1 cellular context compared by ENCODE assay signal in the genomic region with DNA sequence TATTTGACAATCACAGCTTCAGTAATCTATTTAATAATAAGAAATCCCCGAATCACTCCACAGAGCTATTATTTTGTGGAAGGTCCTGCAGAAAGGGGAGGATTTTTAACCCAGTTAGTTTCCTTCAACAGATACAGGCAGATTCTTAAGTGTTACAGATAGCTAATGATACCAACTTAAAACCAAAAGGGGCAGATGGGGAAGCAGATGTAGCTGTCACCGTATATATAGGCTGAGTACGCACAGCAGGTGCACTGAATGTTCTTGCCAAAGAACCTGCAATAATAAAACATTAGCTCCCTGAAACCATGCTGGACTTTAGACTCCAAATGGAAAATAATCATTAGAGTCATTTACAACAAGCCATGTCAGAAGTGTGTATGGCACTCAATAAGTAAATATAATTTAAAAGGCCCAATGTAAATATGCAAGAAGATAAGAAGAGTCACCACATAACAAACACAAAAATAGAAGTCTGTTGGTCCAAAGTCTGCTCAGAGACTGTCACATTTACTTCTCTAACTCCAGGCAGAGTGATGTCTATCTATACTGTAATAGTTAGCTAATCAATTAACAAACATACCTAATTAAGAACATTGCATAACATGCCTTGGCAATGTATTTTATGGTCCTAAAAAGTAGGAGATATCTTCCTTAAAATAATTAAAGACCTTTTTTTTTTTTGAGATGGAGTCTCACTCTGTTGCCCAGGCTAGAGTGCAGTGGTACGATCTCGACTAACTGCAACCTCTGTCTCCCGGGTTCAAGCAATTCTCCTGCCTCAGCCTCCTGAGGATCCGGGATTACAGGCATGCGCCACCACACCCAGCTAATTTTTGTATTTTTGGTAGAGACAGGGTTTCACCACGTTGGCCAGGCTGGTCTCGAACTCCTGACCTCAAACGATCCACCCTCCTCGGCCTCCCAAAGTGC.
TF ChIP-seq lines count a peak whose summit lies in the region.

No MANE protein-coding gene starts in this region.

TF ChIP-seq in HepG2, 621 proteins besides CTCF, POLR2A, EP300 and RAD21 (continued from another document and continues in another):
- TF ChIP-seq, protein P1, sequence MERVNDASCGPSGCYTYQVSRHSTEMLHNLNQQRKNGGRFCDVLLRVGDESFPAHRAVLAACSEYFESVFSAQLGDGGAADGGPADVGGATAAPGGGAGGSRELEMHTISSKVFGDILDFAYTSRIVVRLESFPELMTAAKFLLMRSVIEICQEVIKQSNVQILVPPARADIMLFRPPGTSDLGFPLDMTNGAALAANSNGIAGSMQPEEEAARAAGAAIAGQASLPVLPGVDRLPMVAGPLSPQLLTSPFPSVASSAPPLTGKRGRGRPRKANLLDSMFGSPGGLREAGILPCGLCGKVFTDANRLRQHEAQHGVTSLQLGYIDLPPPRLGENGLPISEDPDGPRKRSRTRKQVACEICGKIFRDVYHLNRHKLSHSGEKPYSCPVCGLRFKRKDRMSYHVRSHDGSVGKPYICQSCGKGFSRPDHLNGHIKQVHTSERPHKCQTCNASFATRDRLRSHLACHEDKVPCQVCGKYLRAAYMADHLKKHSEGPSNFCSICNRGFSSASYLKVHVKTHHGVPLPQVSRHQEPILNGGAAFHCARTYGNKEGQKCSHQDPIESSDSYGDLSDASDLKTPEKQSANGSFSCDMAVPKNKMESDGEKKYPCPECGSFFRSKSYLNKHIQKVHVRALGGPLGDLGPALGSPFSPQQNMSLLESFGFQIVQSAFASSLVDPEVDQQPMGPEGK (CRISPR knock-in tag; IDR thresholded peaks at IDR 0.05) = peak; percentile 90
- TF ChIP-seq ZFP41 (CRISPR knock-in tag; IDR thresholded peaks at IDR 0.05; ENCODE audit: borderline replicate concordance) (no peak), SMYD3 (CRISPR knock-in tag; IDR thresholded peaks at IDR 0.05) (peak; percentile 100), NR2C2 (CRISPR knock-in tag; IDR thresholded peaks at IDR 0.05; ENCODE audit: borderline replicate concordance) (peak; percentile 70; the same call in 1 of the 2 replicates), ETV6 (CRISPR knock-in tag; conservative IDR thresholded peaks at IDR 0.05) (0 out of 2 replicates have a peak, but pooled peaks have one; percentile 19), ZC3H13 (CRISPR knock-in tag; IDR thresholded peaks at IDR 0.05) (no peak), ZBTB7A (CRISPR knock-in tag; IDR thresholded peaks at IDR 0.05) (no peak), ZMYM2 (CRISPR knock-in tag; IDR thresholded peaks at IDR 0.05) (peak; percentile 41; the same call in 1 of the 2 replicates), ZEB1 (IDR thresholded peaks at IDR 0.05; ENCODE audit: insufficient replicate concordance, low read depth) (peak; percentile 92), ISX (CRISPR knock-in tag; conservative IDR thresholded peaks at IDR 0.05) (peak; percentile 90; the same call in 1 of the 2 replicates), ZNF496 (CRISPR knock-in tag; IDR thresholded peaks at IDR 0.05; ENCODE audit: insufficient replicate concordance) (no peak), FIP1L1 (IDR thresholded peaks at IDR 0.05; ENCODE audit: borderline replicate concordance, insufficient read depth, low read depth, low read length) (no peak), ZFYVE20 (CRISPR knock-in tag; IDR thresholded peaks at IDR 0.05; ENCODE audit: borderline replicate concordance, low read depth) (no peak), RBFOX2 (IDR thresholded peaks at IDR 0.05; ENCODE audit: low read depth, low read length) (0 out of 2 replicates have a peak, but pooled peaks have one; percentile 42), TBX2 (CRISPR knock-in tag; IDR thresholded peaks at IDR 0.05; ENCODE audit: borderline replicate concordance) (peak; percentile 99), ZNF343 (CRISPR knock-in tag; IDR thresholded peaks at IDR 0.05) (peak; percentile 71; the same call in 1 of the 2 replicates), ARNT2 (CRISPR knock-in tag; IDR thresholded peaks at IDR 0.05; ENCODE audit: low read depth) (peak; percentile 36; the same call in 1 of the 2 replicates), MAZ (IDR thresholded peaks at IDR 0.05; ENCODE audit: borderline replicate concordance, low read depth, low read length) (peak; percentile 59; the same call in 1 of the 2 replicates), MAZ (CRISPR knock-in tag; IDR thresholded peaks at IDR 0.05; ENCODE audit: low read depth) (no peak), ZNF569 (CRISPR knock-in tag; IDR thresholded peaks at IDR 0.05; ENCODE audit: borderline replicate concordance) (no peak; the same call in 1 of the 2 replicates), TCF7L2 (IDR thresholded peaks at IDR 0.05; ENCODE audit: low read depth, low read length) (peak; percentile 70), ZSCAN20 (CRISPR knock-in tag; IDR thresholded peaks at IDR 0.05; ENCODE audit: borderline replicate concordance) (0 out of 2 replicates have a peak, but pooled peaks have one; percentile 40), TEAD3 (CRISPR knock-in tag; optimal IDR thresholded peaks at IDR 0.05; ENCODE audit: borderline replicate concordance) (peak; percentile 92), SP4 (CRISPR knock-in tag; IDR thresholded peaks at IDR 0.05) (no peak; the same call in 1 of the 2 replicates), POLR2G (IDR thresholded peaks at IDR 0.05; ENCODE audit: low read depth, low read length) (peak; percentile 52), ELF4 (CRISPR knock-in tag; IDR thresholded peaks at IDR 0.05; ENCODE audit: borderline replicate concordance) (peak; percentile 24; the same call in 1 of the 2 replicates), ZNF792 (CRISPR knock-in tag; IDR thresholded peaks at IDR 0.05) (peak; percentile 70; the same call in 1 of the 2 replicates)
- TF ChIP-seq, protein P2, sequence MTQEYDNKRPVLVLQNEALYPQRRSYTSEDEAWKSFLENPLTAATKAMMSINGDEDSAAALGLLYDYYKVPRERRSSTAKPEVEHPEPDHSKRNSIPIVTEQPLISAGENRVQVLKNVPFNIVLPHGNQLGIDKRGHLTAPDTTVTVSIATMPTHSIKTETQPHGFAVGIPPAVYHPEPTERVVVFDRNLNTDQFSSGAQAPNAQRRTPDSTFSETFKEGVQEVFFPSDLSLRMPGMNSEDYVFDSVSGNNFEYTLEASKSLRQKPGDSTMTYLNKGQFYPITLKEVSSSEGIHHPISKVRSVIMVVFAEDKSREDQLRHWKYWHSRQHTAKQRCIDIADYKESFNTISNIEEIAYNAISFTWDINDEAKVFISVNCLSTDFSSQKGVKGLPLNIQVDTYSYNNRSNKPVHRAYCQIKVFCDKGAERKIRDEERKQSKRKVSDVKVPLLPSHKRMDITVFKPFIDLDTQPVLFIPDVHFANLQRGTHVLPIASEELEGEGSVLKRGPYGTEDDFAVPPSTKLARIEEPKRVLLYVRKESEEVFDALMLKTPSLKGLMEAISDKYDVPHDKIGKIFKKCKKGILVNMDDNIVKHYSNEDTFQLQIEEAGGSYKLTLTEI (CRISPR knock-in tag; conservative IDR thresholded peaks at IDR 0.05) = no peak
- TF ChIP-seq, protein P3, sequence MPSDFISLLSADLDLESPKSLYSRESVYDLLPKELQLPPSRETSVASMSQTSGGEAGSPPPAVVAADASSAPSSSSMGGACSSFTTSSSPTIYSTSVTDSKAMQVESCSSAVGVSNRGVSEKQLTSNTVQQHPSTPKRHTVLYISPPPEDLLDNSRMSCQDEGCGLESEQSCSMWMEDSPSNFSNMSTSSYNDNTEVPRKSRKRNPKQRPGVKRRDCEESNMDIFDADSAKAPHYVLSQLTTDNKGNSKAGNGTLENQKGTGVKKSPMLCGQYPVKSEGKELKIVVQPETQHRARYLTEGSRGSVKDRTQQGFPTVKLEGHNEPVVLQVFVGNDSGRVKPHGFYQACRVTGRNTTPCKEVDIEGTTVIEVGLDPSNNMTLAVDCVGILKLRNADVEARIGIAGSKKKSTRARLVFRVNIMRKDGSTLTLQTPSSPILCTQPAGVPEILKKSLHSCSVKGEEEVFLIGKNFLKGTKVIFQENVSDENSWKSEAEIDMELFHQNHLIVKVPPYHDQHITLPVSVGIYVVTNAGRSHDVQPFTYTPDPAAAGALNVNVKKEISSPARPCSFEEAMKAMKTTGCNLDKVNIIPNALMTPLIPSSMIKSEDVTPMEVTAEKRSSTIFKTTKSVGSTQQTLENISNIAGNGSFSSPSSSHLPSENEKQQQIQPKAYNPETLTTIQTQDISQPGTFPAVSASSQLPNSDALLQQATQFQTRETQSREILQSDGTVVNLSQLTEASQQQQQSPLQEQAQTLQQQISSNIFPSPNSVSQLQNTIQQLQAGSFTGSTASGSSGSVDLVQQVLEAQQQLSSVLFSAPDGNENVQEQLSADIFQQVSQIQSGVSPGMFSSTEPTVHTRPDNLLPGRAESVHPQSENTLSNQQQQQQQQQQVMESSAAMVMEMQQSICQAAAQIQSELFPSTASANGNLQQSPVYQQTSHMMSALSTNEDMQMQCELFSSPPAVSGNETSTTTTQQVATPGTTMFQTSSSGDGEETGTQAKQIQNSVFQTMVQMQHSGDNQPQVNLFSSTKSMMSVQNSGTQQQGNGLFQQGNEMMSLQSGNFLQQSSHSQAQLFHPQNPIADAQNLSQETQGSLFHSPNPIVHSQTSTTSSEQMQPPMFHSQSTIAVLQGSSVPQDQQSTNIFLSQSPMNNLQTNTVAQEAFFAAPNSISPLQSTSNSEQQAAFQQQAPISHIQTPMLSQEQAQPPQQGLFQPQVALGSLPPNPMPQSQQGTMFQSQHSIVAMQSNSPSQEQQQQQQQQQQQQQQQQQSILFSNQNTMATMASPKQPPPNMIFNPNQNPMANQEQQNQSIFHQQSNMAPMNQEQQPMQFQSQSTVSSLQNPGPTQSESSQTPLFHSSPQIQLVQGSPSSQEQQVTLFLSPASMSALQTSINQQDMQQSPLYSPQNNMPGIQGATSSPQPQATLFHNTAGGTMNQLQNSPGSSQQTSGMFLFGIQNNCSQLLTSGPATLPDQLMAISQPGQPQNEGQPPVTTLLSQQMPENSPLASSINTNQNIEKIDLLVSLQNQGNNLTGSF (CRISPR knock-in tag; IDR thresholded peaks at IDR 0.05) = no peak
- TF ChIP-seq, protein P4, sequence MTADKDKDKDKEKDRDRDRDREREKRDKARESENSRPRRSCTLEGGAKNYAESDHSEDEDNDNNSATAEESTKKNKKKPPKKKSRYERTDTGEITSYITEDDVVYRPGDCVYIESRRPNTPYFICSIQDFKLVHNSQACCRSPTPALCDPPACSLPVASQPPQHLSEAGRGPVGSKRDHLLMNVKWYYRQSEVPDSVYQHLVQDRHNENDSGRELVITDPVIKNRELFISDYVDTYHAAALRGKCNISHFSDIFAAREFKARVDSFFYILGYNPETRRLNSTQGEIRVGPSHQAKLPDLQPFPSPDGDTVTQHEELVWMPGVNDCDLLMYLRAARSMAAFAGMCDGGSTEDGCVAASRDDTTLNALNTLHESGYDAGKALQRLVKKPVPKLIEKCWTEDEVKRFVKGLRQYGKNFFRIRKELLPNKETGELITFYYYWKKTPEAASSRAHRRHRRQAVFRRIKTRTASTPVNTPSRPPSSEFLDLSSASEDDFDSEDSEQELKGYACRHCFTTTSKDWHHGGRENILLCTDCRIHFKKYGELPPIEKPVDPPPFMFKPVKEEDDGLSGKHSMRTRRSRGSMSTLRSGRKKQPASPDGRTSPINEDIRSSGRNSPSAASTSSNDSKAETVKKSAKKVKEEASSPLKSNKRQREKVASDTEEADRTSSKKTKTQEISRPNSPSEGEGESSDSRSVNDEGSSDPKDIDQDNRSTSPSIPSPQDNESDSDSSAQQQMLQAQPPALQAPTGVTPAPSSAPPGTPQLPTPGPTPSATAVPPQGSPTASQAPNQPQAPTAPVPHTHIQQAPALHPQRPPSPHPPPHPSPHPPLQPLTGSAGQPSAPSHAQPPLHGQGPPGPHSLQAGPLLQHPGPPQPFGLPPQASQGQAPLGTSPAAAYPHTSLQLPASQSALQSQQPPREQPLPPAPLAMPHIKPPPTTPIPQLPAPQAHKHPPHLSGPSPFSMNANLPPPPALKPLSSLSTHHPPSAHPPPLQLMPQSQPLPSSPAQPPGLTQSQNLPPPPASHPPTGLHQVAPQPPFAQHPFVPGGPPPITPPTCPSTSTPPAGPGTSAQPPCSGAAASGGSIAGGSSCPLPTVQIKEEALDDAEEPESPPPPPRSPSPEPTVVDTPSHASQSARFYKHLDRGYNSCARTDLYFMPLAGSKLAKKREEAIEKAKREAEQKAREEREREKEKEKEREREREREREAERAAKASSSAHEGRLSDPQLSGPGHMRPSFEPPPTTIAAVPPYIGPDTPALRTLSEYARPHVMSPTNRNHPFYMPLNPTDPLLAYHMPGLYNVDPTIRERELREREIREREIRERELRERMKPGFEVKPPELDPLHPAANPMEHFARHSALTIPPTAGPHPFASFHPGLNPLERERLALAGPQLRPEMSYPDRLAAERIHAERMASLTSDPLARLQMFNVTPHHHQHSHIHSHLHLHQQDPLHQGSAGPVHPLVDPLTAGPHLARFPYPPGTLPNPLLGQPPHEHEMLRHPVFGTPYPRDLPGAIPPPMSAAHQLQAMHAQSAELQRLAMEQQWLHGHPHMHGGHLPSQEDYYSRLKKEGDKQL (CRISPR knock-in tag; IDR thresholded peaks at IDR 0.05; ENCODE audit: low read depth) = peak; percentile 100
- TF ChIP-seq, protein P5, sequence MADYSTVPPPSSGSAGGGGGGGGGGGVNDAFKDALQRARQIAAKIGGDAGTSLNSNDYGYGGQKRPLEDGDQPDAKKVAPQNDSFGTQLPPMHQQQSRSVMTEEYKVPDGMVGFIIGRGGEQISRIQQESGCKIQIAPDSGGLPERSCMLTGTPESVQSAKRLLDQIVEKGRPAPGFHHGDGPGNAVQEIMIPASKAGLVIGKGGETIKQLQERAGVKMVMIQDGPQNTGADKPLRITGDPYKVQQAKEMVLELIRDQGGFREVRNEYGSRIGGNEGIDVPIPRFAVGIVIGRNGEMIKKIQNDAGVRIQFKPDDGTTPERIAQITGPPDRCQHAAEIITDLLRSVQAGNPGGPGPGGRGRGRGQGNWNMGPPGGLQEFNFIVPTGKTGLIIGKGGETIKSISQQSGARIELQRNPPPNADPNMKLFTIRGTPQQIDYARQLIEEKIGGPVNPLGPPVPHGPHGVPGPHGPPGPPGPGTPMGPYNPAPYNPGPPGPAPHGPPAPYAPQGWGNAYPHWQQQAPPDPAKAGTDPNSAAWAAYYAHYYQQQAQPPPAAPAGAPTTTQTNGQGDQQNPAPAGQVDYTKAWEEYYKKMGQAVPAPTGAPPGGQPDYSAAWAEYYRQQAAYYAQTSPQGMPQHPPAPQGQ (CRISPR knock-in tag; IDR thresholded peaks at IDR 0.05; ENCODE audit: borderline replicate concordance) = peak; percentile 73; the same call in 1 of the 2 replicates
- TF ChIP-seq, protein P6, sequence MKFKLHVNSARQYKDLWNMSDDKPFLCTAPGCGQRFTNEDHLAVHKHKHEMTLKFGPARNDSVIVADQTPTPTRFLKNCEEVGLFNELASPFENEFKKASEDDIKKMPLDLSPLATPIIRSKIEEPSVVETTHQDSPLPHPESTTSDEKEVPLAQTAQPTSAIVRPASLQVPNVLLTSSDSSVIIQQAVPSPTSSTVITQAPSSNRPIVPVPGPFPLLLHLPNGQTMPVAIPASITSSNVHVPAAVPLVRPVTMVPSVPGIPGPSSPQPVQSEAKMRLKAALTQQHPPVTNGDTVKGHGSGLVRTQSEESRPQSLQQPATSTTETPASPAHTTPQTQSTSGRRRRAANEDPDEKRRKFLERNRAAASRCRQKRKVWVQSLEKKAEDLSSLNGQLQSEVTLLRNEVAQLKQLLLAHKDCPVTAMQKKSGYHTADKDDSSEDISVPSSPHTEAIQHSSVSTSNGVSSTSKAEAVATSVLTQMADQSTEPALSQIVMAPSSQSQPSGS (CRISPR knock-in tag; IDR thresholded peaks at IDR 0.05) = peak; percentile 98
- TF ChIP-seq, protein P7, sequence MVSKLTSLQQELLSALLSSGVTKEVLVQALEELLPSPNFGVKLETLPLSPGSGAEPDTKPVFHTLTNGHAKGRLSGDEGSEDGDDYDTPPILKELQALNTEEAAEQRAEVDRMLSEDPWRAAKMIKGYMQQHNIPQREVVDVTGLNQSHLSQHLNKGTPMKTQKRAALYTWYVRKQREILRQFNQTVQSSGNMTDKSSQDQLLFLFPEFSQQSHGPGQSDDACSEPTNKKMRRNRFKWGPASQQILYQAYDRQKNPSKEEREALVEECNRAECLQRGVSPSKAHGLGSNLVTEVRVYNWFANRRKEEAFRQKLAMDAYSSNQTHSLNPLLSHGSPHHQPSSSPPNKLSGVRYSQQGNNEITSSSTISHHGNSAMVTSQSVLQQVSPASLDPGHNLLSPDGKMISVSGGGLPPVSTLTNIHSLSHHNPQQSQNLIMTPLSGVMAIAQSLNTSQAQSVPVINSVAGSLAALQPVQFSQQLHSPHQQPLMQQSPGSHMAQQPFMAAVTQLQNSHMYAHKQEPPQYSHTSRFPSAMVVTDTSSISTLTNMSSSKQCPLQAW (CRISPR knock-in tag; IDR thresholded peaks at IDR 0.05) = no peak
